Comparison of ENCODE assay signal across 13 cellular contexts in genomic region chr5:39117401-39117800, GRCh38. TPM values are rescaled to one million over a fixed set of nuclear protein-coding genes. Genes with fewer than 3 reads are reported as not detected.
DNase-seq lines count a peak whose midpoint lies in the region; ATAC-seq, FAIRE-seq and TF ChIP-seq lines count a peak whose summit lies in the region.
"Had no signal": no experiment of that assay in that cellular context is flagged by ENCODE, and none has a peak within 500 bp of the region (broad histone marks: within the 10 kb centered on the region; RNA-seq: fewer than 3 reads in every experiment).

No MANE protein-coding gene starts in this region.

- peak overlapping the region; percentile 22 for H3K4me2 ChIP-seq in keratinocyte (ENCODE audit: control insufficient read depth, extremely low read depth, insufficient read depth, low read depth, low read length)

- no peaks in the 10 kb centered on the region for H3K9me3 Mint-ChIP-seq in CD8-positive, alpha-beta T cell
- no peaks in the 10 kb centered on the region for H3K9me3 Mint-ChIP-seq in activated naive CD4-positive, alpha-beta T cell treated with anti-CD3 and anti-CD28 coated beads, Interleukin-2, amount 50 U/mL, for 72 hours
- H3K9me3 Mint-ChIP-seq: CD14-positive monocyte had no signal

- H3K9me3 ChIP-seq in CD8-positive, alpha-beta T cell (ENCODE audit: low read length) = no peaks in the 10 kb centered on the region
- H3K9me3 ChIP-seq in keratinocyte (ENCODE audit: control insufficient read depth, low read depth, low read length) = no peaks in the 10 kb centered on the region
- H3K9me3 ChIP-seq in left lung = no peaks in the 10 kb centered on the region
- H3K9me3 ChIP-seq: heart right ventricle had no signal

- no peak overlapping the region for H3K4me3 ChIP-seq in CD8-positive, alpha-beta T cell (ENCODE audit: low read depth, low read length)
- H3K4me3 ChIP-seq in keratinocyte (ENCODE audit: control insufficient read depth in 2 of 3, extremely low read depth in 1 of 3, insufficient read depth in 2 of 3, low read depth in 1 of 3, low read length in 3 of 3) (no peak overlapping the region), left lung (no peak overlapping the region)
- H3K4me3 ChIP-seq: heart right ventricle had no signal

- H3K27ac ChIP-seq in CD8-positive, alpha-beta T cell (ENCODE audit: low read depth, low read length) = no peak overlapping the region
- H3K27ac ChIP-seq in keratinocyte (ENCODE audit: control insufficient read depth, insufficient read depth, low read length) (no peak overlapping the region), left lung (no peak overlapping the region)
- H3K27ac ChIP-seq: heart right ventricle had no signal

- H3K36me3 ChIP-seq in CD8-positive, alpha-beta T cell (ENCODE audit: insufficient read depth, low read length) = peaks cover 63% of the 10 kb centered on the region
- H3K36me3 ChIP-seq in keratinocyte (ENCODE audit: control insufficient read depth in 2 of 2, extremely low read depth in 1 of 2, insufficient read depth in 2 of 2, low read length in 2 of 2) (no peaks in the 10 kb centered on the region), left lung (peaks cover 0 to 92% of the 10 kb centered on the region in 2 donors)

- no peak overlapping the region for H3K9ac ChIP-seq in keratinocyte (ENCODE audit: control insufficient read depth, extremely low read depth, insufficient read depth, low read length)

- no peaks in the 10 kb centered on the region for H3K4me1 ChIP-seq in CD8-positive, alpha-beta T cell (ENCODE audit: insufficient read depth, low read length)
- H3K4me1 ChIP-seq in keratinocyte (ENCODE audit: control insufficient read depth, extremely low read depth, insufficient read depth, low read length) (no peaks in the 10 kb centered on the region), left lung (no peaks in the 10 kb centered on the region)

- POLR2A ChIA-PET in CD8-positive, alpha-beta T cell (lab: Charles Lee) = interaction anchor here (0.7 kb wide), 1 partner anchor 82 kb away, joined by 3 read pairs; no protein-coding TSS in a partner anchor

- H3K36me3 Mint-ChIP-seq in CD8-positive, alpha-beta T cell = peaks cover 85% of the 10 kb centered on the region
- H3K36me3 Mint-ChIP-seq in activated naive CD4-positive, alpha-beta T cell treated with anti-CD3 and anti-CD28 coated beads, Interleukin-2, amount 50 U/mL, for 72 hours = peaks cover 12 to 48% of the 10 kb centered on the region in 2 donors

- FAIRE-seq in keratinocyte (lab: Jason Lieb, UNC) = no peak

- no peaks in the 10 kb centered on the region for H3K9me1 ChIP-seq in keratinocyte (ENCODE audit: control insufficient read depth, extremely low read depth, insufficient read depth, low read length)

- intact Hi-C loops in CD8-positive, alpha-beta T cell (cut with DNase I, micrococcal nuclease) = loop anchor here in 1 of 2 experiments (5.0 kb wide), 2 partner anchors 155 to 170 kb away; no protein-coding TSS in a partner anchor
- intact Hi-C loops in left lung (cut with DNase I) = no loop called here
- intact Hi-C loops in posterior cingulate gyrus (cut with DNase I) = no loop called here

- ATAC-seq in CD8-positive, alpha-beta T cell = no peak
- ATAC-seq in activated naive CD4-positive, alpha-beta T cell treated with anti-CD3 and anti-CD28 coated beads, Interleukin-2, amount 50 U/mL, for 72 hours = peak in 1 of 2 donors; percentile 33
- ATAC-seq in left lung = no peak

- no peak for TF ChIP-seq CTCF in CD8-positive, alpha-beta T cell (IDR thresholded peaks at IDR 0.05)
- no peak for TF ChIP-seq CTCF in keratinocyte (optimal IDR thresholded peaks at IDR 0.05 in 1 of 3, IDR thresholded peaks at IDR 0.05 in 1 of 3, conservative IDR thresholded peaks at IDR 0.05 in 1 of 3; ENCODE audit: extremely low read depth in 1 of 3, insufficient read depth in 2 of 3, low read length in 3 of 3)
- TF ChIP-seq CTCF in left lung (IDR thresholded peaks at IDR 0.05) = no peak

- no peaks in the 10 kb centered on the region for H3K27me3 ChIP-seq in CD8-positive, alpha-beta T cell (ENCODE audit: insufficient read depth, low read length)
- H3K27me3 ChIP-seq in keratinocyte (ENCODE audit: control insufficient read depth, extremely low read depth, insufficient read depth, low read length) = peaks cover 6% of the 10 kb centered on the region
- H3K27me3 ChIP-seq in left lung = peaks cover 0 to 10% of the 10 kb centered on the region in 2 donors

- CTCF ChIA-PET in CD8-positive, alpha-beta T cell (lab: Charles Lee) = interaction anchor here (0.6 to 2.6 kb wide), 4 partner anchors 27 to 166 kb away, joined by 3 to 10 read pairs (median 6); no protein-coding TSS in a partner anchor

- peak overlapping the region; percentile 65 for H2AFZ ChIP-seq in keratinocyte (ENCODE audit: control insufficient read depth, low read length)

- no peaks in the 10 kb centered on the region for H3K79me2 ChIP-seq in keratinocyte (ENCODE audit: control insufficient read depth, insufficient read depth, low read length)

- H3K4me1 Mint-ChIP-seq in CD8-positive, alpha-beta T cell (ENCODE audit: low read depth) = peaks cover 21% of the 10 kb centered on the region
- H3K4me1 Mint-ChIP-seq: CD14-positive monocyte had no signal

- dilution Hi-C loops in keratinocyte (cut with MboI; ENCODE audit: extremely low pct_ligation_motif_present, low sequenced_read_pairs) = no loop called here

- no peak overlapping the region for H3K4me3 Mint-ChIP-seq in CD8-positive, alpha-beta T cell
- H3K4me3 Mint-ChIP-seq: CD14-positive monocyte had no signal

- no peak for DNase-seq in CD8-positive, alpha-beta T cell
- DNase-seq in HT1080 (ENCODE audit: low read depth) = peak; percentile 63
- no peak for DNase-seq in activated naive CD4-positive, alpha-beta T cell treated with anti-CD3 and anti-CD28 coated beads, Interleukin-2, amount 50 U/mL, for 72 hours (ENCODE audit: low spot score in 2 of 2)
- DNase-seq in keratinocyte (ENCODE audit: low read depth, low spot score) = no peak
- DNase-seq in left lung = no peak
- DNase-seq in posterior cingulate gyrus = no peak
- DNase-seq in HK-2 (ENCODE audit: unreplicated experiment) = no peak
- DNase-seq: activated CD4-positive, alpha-beta T cell treated with anti-CD3 and anti-CD28 coated beads for 1 hour; central memory CD4-positive, alpha-beta T cell; GDM1; heart right ventricle; stimulated activated CD4-positive, alpha-beta T cell treated with anti-CD3 and anti-CD28 coated beads, Interleukin-4, amount 100 ng/mL, for 24 hours had no signal

- H4K20me1 ChIP-seq in keratinocyte (ENCODE audit: control insufficient read depth, extremely low read depth, insufficient read depth, low read length) = no peaks in the 10 kb centered on the region

- no peaks in the 10 kb centered on the region for H3K27me3 Mint-ChIP-seq in CD8-positive, alpha-beta T cell (ENCODE audit: low read depth)

- H3K27ac Mint-ChIP-seq in CD8-positive, alpha-beta T cell = peak overlapping the region; percentile 90
- peak overlapping the region; percentile 32 to 33 for H3K27ac Mint-ChIP-seq in activated naive CD4-positive, alpha-beta T cell treated with anti-CD3 and anti-CD28 coated beads, Interleukin-2, amount 50 U/mL, for 72 hours
- H3K27ac Mint-ChIP-seq: CD14-positive monocyte had no signal

RNA-seq across cellular contexts. Expression of gene RICTOR, which starts 43.2 kb away (rescaled TPM):
- 100 to 1,000 TPM; 116 to 128 TPM for total RNA-seq in CD8-positive, alpha-beta T cell
- total RNA-seq in HT1080 (2014; rRNA removed; shearing (Covaris generic)) = 7.4 and 8.2 TPM in 2 replicates
- 3.8 and 6.1 TPM in 2 replicates for polyA plus RNA-seq in HT1080 (2015; cell fraction: cytosol; rRNA removed)
- 27.2 and 29.9 TPM in 2 replicates for polyA plus RNA-seq in HT1080 (2015; cell fraction: nucleus; rRNA removed)
- total RNA-seq in activated naive CD4-positive, alpha-beta T cell treated with anti-CD3 and anti-CD28 coated beads, Interleukin-2, amount 50 U/mL, for 72 hours = 10 to 100 TPM; 32.8 to 50.2 TPM
- polyA plus RNA-seq in keratinocyte = 7.7 to 11.5 TPM (median 10.0 TPM) in 3 replicates
- polyA plus RNA-seq in keratinocyte (2011; ENCODE audit: low read depth) = 8.7 TPM
- polyA plus RNA-seq in keratinocyte (2011; cell fraction: cytosol; rRNA removed) = 2.2 and 5.0 TPM in 2 replicates
- 12.3 and 16.4 TPM in 2 replicates for polyA plus RNA-seq in keratinocyte (2011; cell fraction: nucleus; rRNA removed)
- 5.0 and 6.5 TPM in 2 replicates for polyA plus RNA-seq in keratinocyte (2012; ENCODE audit: low replicate concordance)
- polyA minus RNA-seq in keratinocyte = 11.5 to 83.8 TPM (median 49.4 TPM) in 3 replicates
- 8.2 TPM for polyA minus RNA-seq in keratinocyte (2011; cell fraction: cytosol; rRNA and poly(A)+ RNA removed)
- polyA minus RNA-seq in keratinocyte (2011; cell fraction: nucleus; rRNA and poly(A)+ RNA removed) = 43.7 and 63.8 TPM in 2 replicates
- total RNA-seq in left lung = 10 to 100 TPM; 31.0 to 33.9 TPM
